ENCODE assay signal across 26 cellular contexts in the genomic region with DNA sequence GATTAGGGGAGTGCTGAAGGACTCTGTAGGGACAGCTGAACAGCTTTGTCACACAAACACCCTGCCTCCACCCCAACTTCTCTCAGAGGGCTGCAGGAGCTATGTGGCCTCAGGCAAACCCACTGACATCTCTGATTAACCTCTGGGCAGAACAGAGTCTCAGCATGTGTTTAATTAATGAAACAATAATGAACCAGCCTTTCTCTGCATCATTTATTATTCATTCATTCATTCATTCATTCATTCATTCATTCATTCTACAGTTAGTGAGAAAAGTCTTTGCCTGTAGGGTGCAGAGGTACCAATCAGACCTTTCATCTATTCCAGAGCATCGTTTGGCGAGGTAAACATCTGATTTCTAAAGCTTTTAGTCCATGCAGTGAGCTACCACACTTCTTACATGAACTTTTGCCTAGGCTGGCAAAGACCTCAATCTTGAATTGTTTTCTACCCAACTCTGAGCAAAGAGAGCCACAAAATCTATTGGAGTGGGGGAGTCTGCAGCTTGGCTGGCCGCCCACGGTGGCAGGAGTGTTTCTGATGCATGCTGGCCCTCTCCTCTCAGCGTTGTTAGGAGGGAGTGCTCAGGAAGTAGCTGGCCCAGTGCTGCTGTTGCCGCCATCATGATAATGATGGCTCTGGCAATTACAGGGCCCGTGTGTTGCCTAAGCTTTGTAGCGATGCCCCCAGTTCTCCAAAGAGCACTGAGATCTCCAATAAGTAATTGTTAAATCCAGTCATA.
DNase-seq lines count a peak whose midpoint lies in the region; ATAC-seq, FAIRE-seq and TF ChIP-seq lines count a peak whose summit lies in the region.
"Had no signal": no experiment of that assay in that cellular context is flagged by ENCODE, and none has a peak within 500 bp of the region (broad histone marks: within the 10 kb centered on the region; RNA-seq: fewer than 3 reads in every experiment).

No MANE protein-coding gene starts in this region.

- no peak for TF ChIP-seq POLR2A in GM12878 (IDR thresholded peaks at IDR 0.05; ENCODE audit: low read depth, low read length)

- H4K20me1 ChIP-seq in GM12878 (ENCODE audit: control insufficient read depth, insufficient read depth): no peaks in the 10 kb centered on the region

- CTCF ChIA-PET in GM12878 (lab: Yijun Ruan, JAX): interaction anchor here (0.6 to 1.2 kb wide), 2 partner anchors 18 to 37 kb away, joined by 3 to 4 read pairs; no protein-coding TSS in a partner anchor

- no peaks in the 10 kb centered on the region for H3K36me3 ChIP-seq in cardiac muscle cell
- no peaks in the 10 kb centered on the region for H3K36me3 ChIP-seq in GM12878 (ENCODE audit: control insufficient read depth in 2 of 2, insufficient read depth in 2 of 2, low read length in 1 of 2)
- no peaks in the 10 kb centered on the region for H3K36me3 ChIP-seq in right atrium auricular region
- H3K36me3 ChIP-seq: gastrocnemius medialis, Peyer's patch, SJCRH30, upper lobe of left lung had no signal

- H3K4me2 ChIP-seq in GM12878 (ENCODE audit: control insufficient read depth, insufficient read depth): no peak overlapping the region
- H3K4me2 ChIP-seq: hepatocyte, KMS-11 had no signal

- H3K4me1 ChIP-seq in cardiac muscle cell (ENCODE audit: low read depth) (no peaks in the 10 kb centered on the region), GM12878 (ENCODE audit: control insufficient read depth, insufficient read depth, low read length) (peaks cover 40% of the 10 kb centered on the region), right atrium auricular region (peaks cover 0 to 63% of the 10 kb centered on the region in 2 donors)
- H3K4me1 ChIP-seq: Peyer's patch had no signal

- SMC1A ChIA-PET in GM12878 (lab: Charles Lee; ENCODE audit: uncharacterized antibody, unreplicated experiment): interaction anchor here (3.1 kb wide), 1 partner anchor 37 kb away, joined by 10 read pairs; no protein-coding TSS in a partner anchor

- no peak for TF ChIP-seq CTCF in cardiac muscle cell (IDR thresholded peaks at IDR 0.05; ENCODE audit: low read depth, low read length)
- no peak for TF ChIP-seq CTCF in GM12878 (IDR thresholded peaks at IDR 0.05 in 2 of 3, conservative IDR thresholded peaks at IDR 0.05 in 1 of 3; ENCODE audit: control insufficient read depth in 2 of 3, extremely low read depth in 1 of 3, insufficient read depth in 1 of 3, low read depth in 3 of 3, low read length in 3 of 3)
- no peak for TF ChIP-seq CTCF in right atrium auricular region (IDR thresholded peaks at IDR 0.05)

- no peak for ATAC-seq in GM12878
- ATAC-seq in HG02970 (IDR thresholded peaks at IDR 0.05; ENCODE audit: low FRiP score, unreplicated experiment): no peak
- no peak for ATAC-seq in GM21528 (IDR thresholded peaks at IDR 0.05; ENCODE audit: low FRiP score, unreplicated experiment)
- ATAC-seq: gastrocnemius medialis, left colon had no signal

- BruUV-seq in GM12878 (replicated peaks; lab: Mats Ljungman, UMichigan): no TSS peak

- no peaks in the 10 kb centered on the region for H3K79me2 ChIP-seq in GM12878 (ENCODE audit: control insufficient read depth, insufficient read depth, low read length)
- H3K79me2 ChIP-seq: hepatocyte had no signal

- in situ Hi-C loops in GM12878 (cut with MboI): no loop called here

- DNase-seq in cardiac muscle cell (ENCODE audit: low read depth in 1 of 2, low spot score in 1 of 2): peak in 1 of 2 donors; percentile 46
- DNase-seq in cardiac septum (ENCODE audit: low spot score): no peak
- DNase-seq in GM12878 (ENCODE audit: low read depth, low spot score): no peak
- no peak for DNase-seq in right atrium auricular region (ENCODE audit: low spot score)
- no peak for DNase-seq in RPMI8226
- DNase-seq in NCI-H146 (lab: John Stamatoyannopoulos, UW): no peak
- DNase-seq: activated CD4-positive, alpha-beta T cell treated with anti-CD3 and anti-CD28 coated beads, Interleukin-2, amount 50 U/mL, for 48 hours; activated naive CD4-positive, alpha-beta T cell treated with anti-CD3 and anti-CD28 coated beads, Interleukin-2, amount 10 ng/mL, durations not matched to agents 7 days and 5 days; DND-41; gastrocnemius medialis; HCEC 1CT; left colon; naive B cell; NCI-H1436 treated with DMSO at 0.1 percent for 48 hours; NCI-H510A; Peyer's patch; SJCRH30; stimulated activated CD4-positive, alpha-beta T cell treated with anti-CD3 and anti-CD28 coated beads, Interleukin-2, amount 100 ng/mL, for 24 hours; T-helper 1 cell; upper lobe of left lung had no signal

- intact Hi-C loops in cardiac septum (cut with DNase I): no loop called here
- intact Hi-C loops in GM12878 (cut with micrococcal nuclease; ENCODE audit: unreplicated experiment): no loop called here

- no peaks in the 10 kb centered on the region for H3K27me3 ChIP-seq in cardiac muscle cell
- H3K27me3 ChIP-seq in GM12878 (replicated peaks in 1 of 2; ENCODE audit: control insufficient read depth in 2 of 2, insufficient read depth in 2 of 2, low read length in 1 of 2): no peaks in the 10 kb centered on the region
- H3K27me3 ChIP-seq in right atrium auricular region: no peaks in the 10 kb centered on the region
- H3K27me3 ChIP-seq: gastrocnemius medialis, hepatocyte, Peyer's patch, SJCRH30, upper lobe of left lung had no signal

- no peak for FAIRE-seq in GM12878 (lab: Jason Lieb, UNC)
- FAIRE-seq: endometrium, TTC549 had no signal

- WGBS in GM12878 (ENCODE audit: insufficient coverage, insufficient replicate concordance, low lambda C conversion rate, missing lambda C conversion rate): 92% methylated on average over 8 of the region's 8 CpGs

- POLR2A ChIA-PET in GM12878 (lab: Charles Lee): interaction anchor here (1.4 kb wide), 1 partner anchor 28 kb away, joined by 4 read pairs; no protein-coding TSS in a partner anchor

- TF ChIP-seq EP300 in GM12878 (IDR thresholded peaks at IDR 0.05; ENCODE audit: borderline replicate concordance in 1 of 2, control insufficient read depth in 1 of 2, low read depth in 2 of 2, low read length in 2 of 2): no peak

- no peak overlapping the region for H3K9ac ChIP-seq in GM12878 (ENCODE audit: control insufficient read depth, insufficient read depth, low read length)
- H3K9ac ChIP-seq: KMS-11 had no signal

- RAD21 ChIA-PET in GM12878 (lab: Charles Lee; ENCODE audit: unreplicated experiment): no interaction called here

- H3K27ac ChIP-seq in cardiac muscle cell (peak overlapping the region; percentile 43), GM12878 (ENCODE audit: control insufficient read depth, insufficient read depth) (no peak overlapping the region), right atrium auricular region (peak overlapping the region; percentile 75 to 81)
- H3K27ac ChIP-seq: gastrocnemius medialis, hepatocyte, KMS-11, Peyer's patch, SJCRH30, upper lobe of left lung had no signal

- H3K4me3 ChIP-seq in cardiac muscle cell (no peak overlapping the region), GM12878 (no peak overlapping the region), right atrium auricular region (no peak overlapping the region)
- H3K4me3 ChIP-seq: gastrocnemius medialis, hepatocyte, Peyer's patch, SJCRH30, upper lobe of left lung had no signal

- TF ChIP-seq RAD21 in GM12878 (IDR thresholded peaks at IDR 0.05; ENCODE audit: insufficient read depth, low read depth, low read length): no peak

- H3K9me3 ChIP-seq in cardiac muscle cell (ENCODE audit: low read depth) (no peaks in the 10 kb centered on the region), GM12878 (replicated peaks; ENCODE audit: control insufficient read depth, insufficient read depth, low read length) (no peaks in the 10 kb centered on the region; the same call in 2 of the 3 replicates), right atrium auricular region (no peaks in the 10 kb centered on the region)
- H3K9me3 ChIP-seq: gastrocnemius medialis, Peyer's patch, SJCRH30, upper lobe of left lung had no signal

- no peak overlapping the region for H2AFZ ChIP-seq in GM12878 (ENCODE audit: control insufficient read depth, low read depth, low read length)
- H2AFZ ChIP-seq: hepatocyte had no signal

TF ChIP-seq in GM12878, 131 proteins besides CTCF, POLR2A, EP300 and RAD21:
- peak; percentile 94 for TF ChIP-seq ZNF24 (IDR thresholded peaks at IDR 0.05)
- TF ChIP-seq, protein P1, sequence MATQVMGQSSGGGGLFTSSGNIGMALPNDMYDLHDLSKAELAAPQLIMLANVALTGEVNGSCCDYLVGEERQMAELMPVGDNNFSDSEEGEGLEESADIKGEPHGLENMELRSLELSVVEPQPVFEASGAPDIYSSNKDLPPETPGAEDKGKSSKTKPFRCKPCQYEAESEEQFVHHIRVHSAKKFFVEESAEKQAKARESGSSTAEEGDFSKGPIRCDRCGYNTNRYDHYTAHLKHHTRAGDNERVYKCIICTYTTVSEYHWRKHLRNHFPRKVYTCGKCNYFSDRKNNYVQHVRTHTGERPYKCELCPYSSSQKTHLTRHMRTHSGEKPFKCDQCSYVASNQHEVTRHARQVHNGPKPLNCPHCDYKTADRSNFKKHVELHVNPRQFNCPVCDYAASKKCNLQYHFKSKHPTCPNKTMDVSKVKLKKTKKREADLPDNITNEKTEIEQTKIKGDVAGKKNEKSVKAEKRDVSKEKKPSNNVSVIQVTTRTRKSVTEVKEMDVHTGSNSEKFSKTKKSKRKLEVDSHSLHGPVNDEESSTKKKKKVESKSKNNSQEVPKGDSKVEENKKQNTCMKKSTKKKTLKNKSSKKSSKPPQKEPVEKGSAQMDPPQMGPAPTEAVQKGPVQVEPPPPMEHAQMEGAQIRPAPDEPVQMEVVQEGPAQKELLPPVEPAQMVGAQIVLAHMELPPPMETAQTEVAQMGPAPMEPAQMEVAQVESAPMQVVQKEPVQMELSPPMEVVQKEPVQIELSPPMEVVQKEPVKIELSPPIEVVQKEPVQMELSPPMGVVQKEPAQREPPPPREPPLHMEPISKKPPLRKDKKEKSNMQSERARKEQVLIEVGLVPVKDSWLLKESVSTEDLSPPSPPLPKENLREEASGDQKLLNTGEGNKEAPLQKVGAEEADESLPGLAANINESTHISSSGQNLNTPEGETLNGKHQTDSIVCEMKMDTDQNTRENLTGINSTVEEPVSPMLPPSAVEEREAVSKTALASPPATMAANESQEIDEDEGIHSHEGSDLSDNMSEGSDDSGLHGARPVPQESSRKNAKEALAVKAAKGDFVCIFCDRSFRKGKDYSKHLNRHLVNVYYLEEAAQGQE (IDR thresholded peaks at IDR 0.05; ENCODE audit: low read depth, low read length): no peak
